In genomic region chr4:3226467-3226866, GRCh38 we compare ENCODE assay signal across 1 cellular context.
TF ChIP-seq lines count a peak whose summit lies in the region.

No MANE protein-coding gene starts in this region.

TF ChIP-seq in WTC11, 78 proteins besides CTCF, POLR2A, EP300 and RAD21 (continued from another document):
- TF ChIP-seq AFF4 (CRISPR knock-in tag; IDR thresholded peaks at IDR 0.05; ENCODE audit: borderline replicate concordance): no peak
- TF ChIP-seq, protein P1, sequence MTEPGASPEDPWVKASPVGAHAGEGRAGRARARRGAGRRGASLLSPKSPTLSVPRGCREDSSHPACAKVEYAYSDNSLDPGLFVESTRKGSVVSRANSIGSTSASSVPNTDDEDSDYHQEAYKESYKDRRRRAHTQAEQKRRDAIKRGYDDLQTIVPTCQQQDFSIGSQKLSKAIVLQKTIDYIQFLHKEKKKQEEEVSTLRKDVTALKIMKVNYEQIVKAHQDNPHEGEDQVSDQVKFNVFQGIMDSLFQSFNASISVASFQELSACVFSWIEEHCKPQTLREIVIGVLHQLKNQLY (CRISPR knock-in tag; IDR thresholded peaks at IDR 0.05): no peak
- no peak for TF ChIP-seq JAZF1 (CRISPR knock-in tag; IDR thresholded peaks at IDR 0.05)
- no peak for TF ChIP-seq RORB (CRISPR knock-in tag; IDR thresholded peaks at IDR 0.05)
- TF ChIP-seq PRRX2 (CRISPR knock-in tag; IDR thresholded peaks at IDR 0.05): no peak
- TF ChIP-seq, protein P2, sequence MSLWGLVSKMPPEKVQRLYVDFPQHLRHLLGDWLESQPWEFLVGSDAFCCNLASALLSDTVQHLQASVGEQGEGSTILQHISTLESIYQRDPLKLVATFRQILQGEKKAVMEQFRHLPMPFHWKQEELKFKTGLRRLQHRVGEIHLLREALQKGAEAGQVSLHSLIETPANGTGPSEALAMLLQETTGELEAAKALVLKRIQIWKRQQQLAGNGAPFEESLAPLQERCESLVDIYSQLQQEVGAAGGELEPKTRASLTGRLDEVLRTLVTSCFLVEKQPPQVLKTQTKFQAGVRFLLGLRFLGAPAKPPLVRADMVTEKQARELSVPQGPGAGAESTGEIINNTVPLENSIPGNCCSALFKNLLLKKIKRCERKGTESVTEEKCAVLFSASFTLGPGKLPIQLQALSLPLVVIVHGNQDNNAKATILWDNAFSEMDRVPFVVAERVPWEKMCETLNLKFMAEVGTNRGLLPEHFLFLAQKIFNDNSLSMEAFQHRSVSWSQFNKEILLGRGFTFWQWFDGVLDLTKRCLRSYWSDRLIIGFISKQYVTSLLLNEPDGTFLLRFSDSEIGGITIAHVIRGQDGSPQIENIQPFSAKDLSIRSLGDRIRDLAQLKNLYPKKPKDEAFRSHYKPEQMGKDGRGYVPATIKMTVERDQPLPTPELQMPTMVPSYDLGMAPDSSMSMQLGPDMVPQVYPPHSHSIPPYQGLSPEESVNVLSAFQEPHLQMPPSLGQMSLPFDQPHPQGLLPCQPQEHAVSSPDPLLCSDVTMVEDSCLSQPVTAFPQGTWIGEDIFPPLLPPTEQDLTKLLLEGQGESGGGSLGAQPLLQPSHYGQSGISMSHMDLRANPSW (CRISPR knock-in tag; conservative IDR thresholded peaks at IDR 0.05; ENCODE audit: low read depth): no peak
- no peak for TF ChIP-seq ZNF232 (CRISPR knock-in tag; IDR thresholded peaks at IDR 0.05)
- TF ChIP-seq ZNF396 (CRISPR knock-in tag; IDR thresholded peaks at IDR 0.05; ENCODE audit: borderline replicate concordance): no peak
TF ChIP-seq in WTC11: peak in this region for 0.
